In genomic region chr1:187971851-187972250, GRCh38 we compare ENCODE assay signal across 20 cellular contexts.
"Had no signal": no experiment of that assay in that cellular context is flagged by ENCODE, and none has a peak within 500 bp of the region (broad histone marks: within the 10 kb centered on the region; RNA-seq: fewer than 3 reads in every experiment).

No MANE protein-coding gene starts in this region.

- H3K36me3 ChIP-seq: esophagus squamous epithelium, gastroesophageal sphincter, neutrophil, right atrium auricular region, sigmoid colon, stomach, thoracic aorta, transverse colon had no signal

- DNase-seq: dermis blood vessel endothelial cell; esophagus squamous epithelium; foreskin fibroblast; glutamatergic neuron; islet precursor cell; mammary epithelial cell; naive thymus-derived CD4-positive, alpha-beta T cell; nephron progenitor cell; sigmoid colon; stimulated activated CD4-positive, alpha-beta T cell treated with anti-CD3 and anti-CD28 coated beads, Interleukin-2, amount 100 ng/mL, for 24 hours; stimulated activated naive CD4-positive, alpha-beta T cell; stomach; substantia nigra; transverse colon had no signal

- H3K4me1 ChIP-seq: esophagus squamous epithelium, gastroesophageal sphincter, right atrium auricular region, sigmoid colon, stomach, transverse colon had no signal

- ATAC-seq: gastroesophageal sphincter; left lobe of liver; naive thymus-derived CD4-positive, alpha-beta T cell had no signal

- H3K9me3 ChIP-seq: esophagus squamous epithelium, gastroesophageal sphincter, neutrophil, right atrium auricular region, sigmoid colon, stomach, thoracic aorta, transverse colon had no signal

- H3K27ac ChIP-seq: esophagus squamous epithelium, gastroesophageal sphincter, neutrophil, right atrium auricular region, sigmoid colon, skin epidermis, stomach, thoracic aorta, transverse colon had no signal

- H3K27me3 ChIP-seq: esophagus squamous epithelium, gastroesophageal sphincter, neutrophil, right atrium auricular region, sigmoid colon, stomach, transverse colon had no signal

- H3K4me3 ChIP-seq: esophagus squamous epithelium, gastroesophageal sphincter, right atrium auricular region, sigmoid colon, skin epidermis, stomach, thoracic aorta, transverse colon had no signal
